In the genomic region with DNA sequence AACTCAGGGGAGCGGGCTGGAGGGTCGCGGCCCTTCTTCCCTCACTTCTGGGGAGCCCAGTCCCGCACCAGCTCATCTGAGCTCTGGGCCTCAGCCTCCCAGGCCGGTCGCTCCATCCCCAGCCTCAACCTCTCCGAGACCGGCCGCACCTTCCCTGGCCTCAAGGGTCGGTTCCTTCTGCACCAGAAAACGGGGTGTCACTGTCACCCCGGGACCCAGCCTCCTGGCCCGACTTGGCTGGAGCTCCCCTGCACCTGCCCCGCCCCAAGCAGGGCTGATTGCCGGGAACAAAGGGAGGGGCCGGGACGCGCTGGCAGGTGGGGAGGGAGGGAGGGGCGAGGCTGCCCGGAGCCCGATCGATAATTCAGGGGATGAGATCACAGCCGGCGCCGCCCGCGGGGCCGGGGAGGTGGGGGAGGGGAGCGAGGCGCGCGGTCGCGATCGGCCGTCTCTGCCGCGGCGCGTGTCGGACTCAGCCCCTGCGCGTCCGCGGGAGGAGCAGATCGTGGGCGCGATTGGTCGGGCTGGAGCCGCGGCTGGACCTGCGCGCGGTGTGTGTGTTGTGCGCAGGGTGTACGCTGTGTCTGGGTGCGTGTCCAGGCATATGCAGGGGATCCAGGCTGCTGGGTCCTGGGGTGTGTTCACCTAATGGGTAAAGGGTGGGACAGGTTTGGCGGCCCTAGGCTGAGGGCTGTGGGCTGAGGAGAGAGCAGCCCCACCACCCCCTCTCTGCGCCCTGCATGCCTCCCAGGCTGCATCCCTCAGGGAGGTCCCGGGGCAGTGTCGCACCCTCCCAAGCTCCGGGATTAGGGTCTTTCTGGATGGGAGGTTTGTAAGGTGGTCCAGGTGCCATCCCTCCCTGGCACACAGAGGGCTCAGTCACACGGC, we compare ENCODE assay signal across 1 cellular context.
TF ChIP-seq lines count a peak whose summit lies in the region.

No MANE protein-coding gene starts in this region.

TF ChIP-seq in HepG2, 621 proteins besides CTCF, POLR2A, EP300 and RAD21 (continued from another document and continues in another):
- TF ChIP-seq, protein P1, sequence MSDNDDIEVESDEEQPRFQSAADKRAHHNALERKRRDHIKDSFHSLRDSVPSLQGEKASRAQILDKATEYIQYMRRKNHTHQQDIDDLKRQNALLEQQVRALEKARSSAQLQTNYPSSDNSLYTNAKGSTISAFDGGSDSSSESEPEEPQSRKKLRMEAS (IDR thresholded peaks at IDR 0.05), result peak; percentile 55; the same call in 1 of the 2 replicates
- TF ChIP-seq, protein P2, sequence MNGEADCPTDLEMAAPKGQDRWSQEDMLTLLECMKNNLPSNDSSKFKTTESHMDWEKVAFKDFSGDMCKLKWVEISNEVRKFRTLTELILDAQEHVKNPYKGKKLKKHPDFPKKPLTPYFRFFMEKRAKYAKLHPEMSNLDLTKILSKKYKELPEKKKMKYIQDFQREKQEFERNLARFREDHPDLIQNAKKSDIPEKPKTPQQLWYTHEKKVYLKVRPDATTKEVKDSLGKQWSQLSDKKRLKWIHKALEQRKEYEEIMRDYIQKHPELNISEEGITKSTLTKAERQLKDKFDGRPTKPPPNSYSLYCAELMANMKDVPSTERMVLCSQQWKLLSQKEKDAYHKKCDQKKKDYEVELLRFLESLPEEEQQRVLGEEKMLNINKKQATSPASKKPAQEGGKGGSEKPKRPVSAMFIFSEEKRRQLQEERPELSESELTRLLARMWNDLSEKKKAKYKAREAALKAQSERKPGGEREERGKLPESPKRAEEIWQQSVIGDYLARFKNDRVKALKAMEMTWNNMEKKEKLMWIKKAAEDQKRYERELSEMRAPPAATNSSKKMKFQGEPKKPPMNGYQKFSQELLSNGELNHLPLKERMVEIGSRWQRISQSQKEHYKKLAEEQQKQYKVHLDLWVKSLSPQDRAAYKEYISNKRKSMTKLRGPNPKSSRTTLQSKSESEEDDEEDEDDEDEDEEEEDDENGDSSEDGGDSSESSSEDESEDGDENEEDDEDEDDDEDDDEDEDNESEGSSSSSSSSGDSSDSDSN (CRISPR knock-in tag; IDR thresholded peaks at IDR 0.05), result peak; percentile 27; the same call in 1 of the 2 replicates
- TF ChIP-seq, protein P3, sequence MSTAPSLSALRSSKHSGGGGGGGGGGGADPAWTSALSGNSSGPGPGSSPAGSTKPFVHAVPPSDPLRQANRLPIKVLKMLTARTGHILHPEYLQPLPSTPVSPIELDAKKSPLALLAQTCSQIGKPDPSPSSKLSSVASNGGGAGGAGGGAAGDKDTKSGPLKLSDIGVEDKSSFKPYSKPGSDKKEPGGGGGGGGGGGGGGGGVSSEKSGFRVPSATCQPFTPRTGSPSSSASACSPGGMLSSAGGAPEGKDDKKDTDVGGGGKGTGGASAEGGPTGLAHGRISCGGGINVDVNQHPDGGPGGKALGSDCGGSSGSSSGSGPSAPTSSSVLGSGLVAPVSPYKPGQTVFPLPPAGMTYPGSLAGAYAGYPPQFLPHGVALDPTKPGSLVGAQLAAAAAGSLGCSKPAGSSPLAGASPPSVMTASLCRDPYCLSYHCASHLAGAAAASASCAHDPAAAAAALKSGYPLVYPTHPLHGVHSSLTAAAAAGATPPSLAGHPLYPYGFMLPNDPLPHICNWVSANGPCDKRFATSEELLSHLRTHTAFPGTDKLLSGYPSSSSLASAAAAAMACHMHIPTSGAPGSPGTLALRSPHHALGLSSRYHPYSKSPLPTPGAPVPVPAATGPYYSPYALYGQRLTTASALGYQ (CRISPR knock-in tag; IDR thresholded peaks at IDR 0.05), result peak; percentile 45; the same call in 1 of the 2 replicates
- TF ChIP-seq ZNF577 (CRISPR knock-in tag; IDR thresholded peaks at IDR 0.05; ENCODE audit: borderline replicate concordance, low read depth) (no peak), SCMH1 (CRISPR knock-in tag; IDR thresholded peaks at IDR 0.05; ENCODE audit: borderline replicate concordance) (no peak), KDM6A (CRISPR knock-in tag; IDR thresholded peaks at IDR 0.05; ENCODE audit: low read depth) (peak; percentile 69), ZNF674 (CRISPR knock-in tag; IDR thresholded peaks at IDR 0.05; ENCODE audit: low read depth) (no peak), RBFOX2 (IDR thresholded peaks at IDR 0.05; ENCODE audit: low read depth, low read length) (peak; percentile 52; the same call in 1 of the 2 replicates), YEATS2 (CRISPR knock-in tag; IDR thresholded peaks at IDR 0.05; ENCODE audit: borderline replicate concordance) (peak; percentile 32; the same call in 1 of the 2 replicates), ZNF549 (CRISPR knock-in tag; IDR thresholded peaks at IDR 0.05) (no peak), HNRNPLL (IDR thresholded peaks at IDR 0.05; ENCODE audit: low read depth, low read length, poor library complexity, severe bottlenecking) (peak; percentile 29), DNMT3B (CRISPR knock-in tag; conservative IDR thresholded peaks at IDR 0.05) (no peak), ZNF660 (CRISPR knock-in tag; IDR thresholded peaks at IDR 0.05; ENCODE audit: borderline replicate concordance, low read depth) (no peak), ZMYM3 (CRISPR knock-in tag; IDR thresholded peaks at IDR 0.05) (no peak), NR2C2 (CRISPR knock-in tag; IDR thresholded peaks at IDR 0.05; ENCODE audit: borderline replicate concordance) (no peak), GPN1 (CRISPR knock-in tag; IDR thresholded peaks at IDR 0.05; ENCODE audit: borderline replicate concordance) (no peak), ZNF496 (CRISPR knock-in tag; IDR thresholded peaks at IDR 0.05; ENCODE audit: insufficient replicate concordance) (no peak), GATAD1 (CRISPR knock-in tag; IDR thresholded peaks at IDR 0.05) (peak; percentile 68; the same call in 1 of the 2 replicates), ZC3H13 (CRISPR knock-in tag; IDR thresholded peaks at IDR 0.05) (peak; percentile 52; the same call in 1 of the 2 replicates), CCAR2 (optimal IDR thresholded peaks at IDR 0.05; ENCODE audit: low read depth, low read length) (no peak), ZNF510 (CRISPR knock-in tag; IDR thresholded peaks at IDR 0.05; ENCODE audit: low read depth) (no peak), POLR2AphosphoS2 (IDR thresholded peaks at IDR 0.05; ENCODE audit: low read depth, low read length) (no peak), PHB2 (IDR thresholded peaks at IDR 0.05; ENCODE audit: partially characterized antibody) (no peak), ARNTL (CRISPR knock-in tag; IDR thresholded peaks at IDR 0.05) (peak; percentile 61; the same call in 1 of the 2 replicates)
- TF ChIP-seq, protein P4, sequence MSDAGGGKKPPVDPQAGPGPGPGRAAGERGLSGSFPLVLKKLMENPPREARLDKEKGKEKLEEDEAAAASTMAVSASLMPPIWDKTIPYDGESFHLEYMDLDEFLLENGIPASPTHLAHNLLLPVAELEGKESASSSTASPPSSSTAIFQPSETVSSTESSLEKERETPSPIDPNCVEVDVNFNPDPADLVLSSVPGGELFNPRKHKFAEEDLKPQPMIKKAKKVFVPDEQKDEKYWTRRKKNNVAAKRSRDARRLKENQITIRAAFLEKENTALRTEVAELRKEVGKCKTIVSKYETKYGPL (CRISPR knock-in tag; IDR thresholded peaks at IDR 0.05), result no peak
- TF ChIP-seq, protein P5, sequence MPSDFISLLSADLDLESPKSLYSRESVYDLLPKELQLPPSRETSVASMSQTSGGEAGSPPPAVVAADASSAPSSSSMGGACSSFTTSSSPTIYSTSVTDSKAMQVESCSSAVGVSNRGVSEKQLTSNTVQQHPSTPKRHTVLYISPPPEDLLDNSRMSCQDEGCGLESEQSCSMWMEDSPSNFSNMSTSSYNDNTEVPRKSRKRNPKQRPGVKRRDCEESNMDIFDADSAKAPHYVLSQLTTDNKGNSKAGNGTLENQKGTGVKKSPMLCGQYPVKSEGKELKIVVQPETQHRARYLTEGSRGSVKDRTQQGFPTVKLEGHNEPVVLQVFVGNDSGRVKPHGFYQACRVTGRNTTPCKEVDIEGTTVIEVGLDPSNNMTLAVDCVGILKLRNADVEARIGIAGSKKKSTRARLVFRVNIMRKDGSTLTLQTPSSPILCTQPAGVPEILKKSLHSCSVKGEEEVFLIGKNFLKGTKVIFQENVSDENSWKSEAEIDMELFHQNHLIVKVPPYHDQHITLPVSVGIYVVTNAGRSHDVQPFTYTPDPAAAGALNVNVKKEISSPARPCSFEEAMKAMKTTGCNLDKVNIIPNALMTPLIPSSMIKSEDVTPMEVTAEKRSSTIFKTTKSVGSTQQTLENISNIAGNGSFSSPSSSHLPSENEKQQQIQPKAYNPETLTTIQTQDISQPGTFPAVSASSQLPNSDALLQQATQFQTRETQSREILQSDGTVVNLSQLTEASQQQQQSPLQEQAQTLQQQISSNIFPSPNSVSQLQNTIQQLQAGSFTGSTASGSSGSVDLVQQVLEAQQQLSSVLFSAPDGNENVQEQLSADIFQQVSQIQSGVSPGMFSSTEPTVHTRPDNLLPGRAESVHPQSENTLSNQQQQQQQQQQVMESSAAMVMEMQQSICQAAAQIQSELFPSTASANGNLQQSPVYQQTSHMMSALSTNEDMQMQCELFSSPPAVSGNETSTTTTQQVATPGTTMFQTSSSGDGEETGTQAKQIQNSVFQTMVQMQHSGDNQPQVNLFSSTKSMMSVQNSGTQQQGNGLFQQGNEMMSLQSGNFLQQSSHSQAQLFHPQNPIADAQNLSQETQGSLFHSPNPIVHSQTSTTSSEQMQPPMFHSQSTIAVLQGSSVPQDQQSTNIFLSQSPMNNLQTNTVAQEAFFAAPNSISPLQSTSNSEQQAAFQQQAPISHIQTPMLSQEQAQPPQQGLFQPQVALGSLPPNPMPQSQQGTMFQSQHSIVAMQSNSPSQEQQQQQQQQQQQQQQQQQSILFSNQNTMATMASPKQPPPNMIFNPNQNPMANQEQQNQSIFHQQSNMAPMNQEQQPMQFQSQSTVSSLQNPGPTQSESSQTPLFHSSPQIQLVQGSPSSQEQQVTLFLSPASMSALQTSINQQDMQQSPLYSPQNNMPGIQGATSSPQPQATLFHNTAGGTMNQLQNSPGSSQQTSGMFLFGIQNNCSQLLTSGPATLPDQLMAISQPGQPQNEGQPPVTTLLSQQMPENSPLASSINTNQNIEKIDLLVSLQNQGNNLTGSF (CRISPR knock-in tag; IDR thresholded peaks at IDR 0.05), result no peak
- TF ChIP-seq, protein P6, sequence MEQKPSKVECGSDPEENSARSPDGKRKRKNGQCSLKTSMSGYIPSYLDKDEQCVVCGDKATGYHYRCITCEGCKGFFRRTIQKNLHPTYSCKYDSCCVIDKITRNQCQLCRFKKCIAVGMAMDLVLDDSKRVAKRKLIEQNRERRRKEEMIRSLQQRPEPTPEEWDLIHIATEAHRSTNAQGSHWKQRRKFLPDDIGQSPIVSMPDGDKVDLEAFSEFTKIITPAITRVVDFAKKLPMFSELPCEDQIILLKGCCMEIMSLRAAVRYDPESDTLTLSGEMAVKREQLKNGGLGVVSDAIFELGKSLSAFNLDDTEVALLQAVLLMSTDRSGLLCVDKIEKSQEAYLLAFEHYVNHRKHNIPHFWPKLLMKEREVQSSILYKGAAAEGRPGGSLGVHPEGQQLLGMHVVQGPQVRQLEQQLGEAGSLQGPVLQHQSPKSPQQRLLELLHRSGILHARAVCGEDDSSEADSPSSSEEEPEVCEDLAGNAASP (CRISPR knock-in tag; IDR thresholded peaks at IDR 0.05; ENCODE audit: borderline replicate concordance), result peak; percentile 62
- TF ChIP-seq, protein P7, sequence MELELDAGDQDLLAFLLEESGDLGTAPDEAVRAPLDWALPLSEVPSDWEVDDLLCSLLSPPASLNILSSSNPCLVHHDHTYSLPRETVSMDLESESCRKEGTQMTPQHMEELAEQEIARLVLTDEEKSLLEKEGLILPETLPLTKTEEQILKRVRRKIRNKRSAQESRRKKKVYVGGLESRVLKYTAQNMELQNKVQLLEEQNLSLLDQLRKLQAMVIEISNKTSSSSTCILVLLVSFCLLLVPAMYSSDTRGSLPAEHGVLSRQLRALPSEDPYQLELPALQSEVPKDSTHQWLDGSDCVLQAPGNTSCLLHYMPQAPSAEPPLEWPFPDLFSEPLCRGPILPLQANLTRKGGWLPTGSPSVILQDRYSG (CRISPR knock-in tag; IDR thresholded peaks at IDR 0.05), result no peak
- TF ChIP-seq, protein P8, sequence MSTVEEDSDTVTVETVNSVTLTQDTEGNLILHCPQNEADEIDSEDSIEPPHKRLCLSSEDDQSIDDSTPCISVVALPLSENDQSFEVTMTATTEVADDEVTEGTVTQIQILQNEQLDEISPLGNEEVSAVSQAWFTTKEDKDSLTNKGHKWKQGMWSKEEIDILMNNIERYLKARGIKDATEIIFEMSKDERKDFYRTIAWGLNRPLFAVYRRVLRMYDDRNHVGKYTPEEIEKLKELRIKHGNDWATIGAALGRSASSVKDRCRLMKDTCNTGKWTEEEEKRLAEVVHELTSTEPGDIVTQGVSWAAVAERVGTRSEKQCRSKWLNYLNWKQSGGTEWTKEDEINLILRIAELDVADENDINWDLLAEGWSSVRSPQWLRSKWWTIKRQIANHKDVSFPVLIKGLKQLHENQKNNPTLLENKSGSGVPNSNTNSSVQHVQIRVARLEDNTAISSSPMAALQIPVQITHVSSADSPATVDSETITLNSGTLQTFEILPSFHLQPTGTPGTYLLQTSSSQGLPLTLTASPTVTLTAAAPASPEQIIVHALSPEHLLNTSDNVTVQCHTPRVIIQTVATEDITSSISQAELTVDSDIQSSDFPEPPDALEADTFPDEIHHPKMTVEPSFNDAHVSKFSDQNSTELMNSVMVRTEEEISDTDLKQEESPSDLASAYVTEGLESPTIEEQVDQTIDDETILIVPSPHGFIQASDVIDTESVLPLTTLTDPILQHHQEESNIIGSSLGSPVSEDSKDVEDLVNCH (CRISPR knock-in tag; IDR thresholded peaks at IDR 0.05), result no peak
- TF ChIP-seq, protein P9, sequence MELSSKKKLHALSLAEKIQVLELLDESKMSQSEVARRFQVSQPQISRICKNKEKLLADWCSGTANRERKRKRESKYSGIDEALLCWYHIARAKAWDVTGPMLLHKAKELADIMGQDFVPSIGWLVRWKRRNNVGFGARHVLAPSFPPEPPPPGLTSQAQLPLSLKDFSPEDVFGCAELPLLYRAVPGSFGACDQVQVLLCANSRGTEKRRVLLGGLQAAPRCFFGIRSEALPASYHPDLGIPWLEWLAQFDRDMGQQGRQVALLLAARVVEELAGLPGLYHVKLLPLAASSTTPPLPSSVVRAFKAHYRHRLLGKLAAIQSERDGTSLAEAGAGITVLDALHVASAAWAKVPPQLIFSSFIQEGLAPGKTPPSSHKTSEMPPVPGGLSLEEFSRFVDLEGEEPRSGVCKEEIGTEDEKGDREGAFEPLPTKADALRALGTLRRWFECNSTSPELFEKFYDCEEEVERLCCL (CRISPR knock-in tag; IDR thresholded peaks at IDR 0.05; ENCODE audit: borderline replicate concordance), result no peak
- TF ChIP-seq, protein P10, sequence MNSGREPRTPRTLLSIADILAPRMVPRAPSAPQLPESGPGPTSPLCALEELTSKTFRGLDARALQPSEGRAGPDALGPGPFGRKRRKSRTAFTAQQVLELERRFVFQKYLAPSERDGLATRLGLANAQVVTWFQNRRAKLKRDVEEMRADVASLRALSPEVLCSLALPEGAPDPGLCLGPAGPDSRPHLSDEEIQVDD (CRISPR knock-in tag; IDR thresholded peaks at IDR 0.05; ENCODE audit: borderline replicate concordance), result 0 out of 2 replicates have a peak, but pooled peaks have one; percentile 11
